Comparison of ENCODE assay signal across 20 cellular contexts in genomic region chr14:95424533-95424932, GRCh38.
DNase-seq lines count a peak whose midpoint lies in the region; ATAC-seq, FAIRE-seq and TF ChIP-seq lines count a peak whose summit lies in the region.
"Had no signal": no experiment of that assay in that cellular context is flagged by ENCODE, and none has a peak within 500 bp of the region (broad histone marks: within the 10 kb centered on the region; RNA-seq: fewer than 3 reads in every experiment).

No MANE protein-coding gene starts in this region.

- TF ChIP-seq RAD21 in K562 (CRISPR knock-in tag; conservative IDR thresholded peaks at IDR 0.05 in 1 of 2, IDR thresholded peaks at IDR 0.05 in 1 of 2): no peak

- TF ChIP-seq CTCF in K562 (IDR thresholded peaks at IDR 0.05 in 2 of 3, conservative IDR thresholded peaks at IDR 0.05 in 1 of 3; ENCODE audit: insufficient read depth in 2 of 3, low read depth in 1 of 3, low read length in 3 of 3): no peak
- no peak for TF ChIP-seq CTCF in gastroesophageal sphincter (IDR thresholded peaks at IDR 0.05)
- no peak for TF ChIP-seq CTCF in psoas muscle (IDR thresholded peaks at IDR 0.05)
- no peak for TF ChIP-seq CTCF in MM.1S (IDR thresholded peaks at IDR 0.05; ENCODE audit: low read length)
- no peak for TF ChIP-seq CTCF in endodermal cell (conservative IDR thresholded peaks at IDR 0.05)

- in situ Hi-C loops in GM23248 (cut with MboI) (no loop called here), K562 (cut with MboI) (no loop called here)

- H4K20me1 ChIP-seq in GM23248 (ENCODE audit: insufficient read depth) (no peaks in the 10 kb centered on the region), K562 (replicated peaks; ENCODE audit: control insufficient read depth, insufficient read depth, low read length) (no peaks in the 10 kb centered on the region), MM.1S (ENCODE audit: insufficient read depth, low read length) (no peaks in the 10 kb centered on the region)

- H3K4me3 Mint-ChIP-seq in endodermal cell: no peak overlapping the region
- H3K4me3 Mint-ChIP-seq: CD4-positive, alpha-beta memory T cell had no signal

- H3K79me2 ChIP-seq in GM23248 (ENCODE audit: insufficient read depth): no peaks in the 10 kb centered on the region
- H3K79me2 ChIP-seq in K562 (ENCODE audit: control insufficient read depth, insufficient read depth, low read length): no peaks in the 10 kb centered on the region
- no peaks in the 10 kb centered on the region for H3K79me2 ChIP-seq in MM.1S (ENCODE audit: low read length)

- TF ChIP-seq EP300 in K562 (IDR thresholded peaks at IDR 0.05; ENCODE audit: low read length) (no peak), gastroesophageal sphincter (IDR thresholded peaks at IDR 0.05) (no peak)

- H2AFZ ChIP-seq in GM23248 (no peak overlapping the region), K562 (ENCODE audit: low read depth, low read length) (no peak overlapping the region), MM.1S (ENCODE audit: low read length) (no peak overlapping the region)

- DNase-seq in GM23248: peak; percentile 31
- peak in 1 of 4 experiments; percentile 6 for DNase-seq in K562 (ENCODE audit: extremely low read depth in 1 of 4, low spot score in 3 of 4)
- DNase-seq in psoas muscle: no peak
- DNase-seq in MM.1S: no peak
- no peak for DNase-seq in cerebellar nuclear complex (lab: John Stamatoyannopoulos, UW)
- no peak for DNase-seq in endodermal cell
- no peak for DNase-seq in NCI-H1092 treated with DMSO at 0.1 percent for 48 hours (lab: John Stamatoyannopoulos, UW)
- DNase-seq: activated CD4-positive, alpha-beta T cell treated with anti-CD3 and anti-CD28 coated beads for 4 hours; activated CD8-positive, alpha-beta memory T cell treated with anti-CD3 and anti-CD28 coated beads, Interleukin-2, amount 50 U/mL, for 48 hours; CD4-positive, alpha-beta memory T cell; DMS53; NCI-H1092; NCI-H510A; retina; thyroid gland had no signal

- peaks cover 2% of the 10 kb centered on the region for H3K27me3 Mint-ChIP-seq in endodermal cell (ENCODE audit: insufficient read depth)
- H3K27me3 Mint-ChIP-seq: CD4-positive, alpha-beta memory T cell had no signal

- no peak overlapping the region for H3K27ac Mint-ChIP-seq in endodermal cell

- CTCF ChIA-PET in K562 (lab: Yijun Ruan, JAX; ENCODE audit: low intra/inter-chr PET ratio): no interaction called here

- no peaks in the 10 kb centered on the region for H3K9me2 ChIP-seq in GM23248 (ENCODE audit: insufficient read depth)
- no peaks in the 10 kb centered on the region for H3K9me2 ChIP-seq in MM.1S (replicated peaks; ENCODE audit: insufficient read depth, low read length)

- H3K4me3 ChIP-seq in GM23248 (no peak overlapping the region), K562 (no peak overlapping the region), gastroesophageal sphincter (no peak overlapping the region), psoas muscle (no peak overlapping the region), MM.1S (ENCODE audit: low read length) (no peak overlapping the region), endodermal cell (ENCODE audit: low read length) (no peak overlapping the region)
- H3K4me3 ChIP-seq: ascending aorta, thyroid gland had no signal

- no peak for FAIRE-seq in K562 (lab: Jason Lieb, UNC)
- FAIRE-seq: colon had no signal

- WGBS in GM23248 (ENCODE audit: low coverage in 1 of 2, low lambda C conversion rate in 2 of 2, missing lambda C conversion rate in 2 of 2), 2 experiments: 84 to 89% methylated on average over 5 of the region's 5 CpGs
- 4% methylated on average over 5 of the region's 5 CpGs for WGBS in K562 (ENCODE audit: insufficient coverage, low coverage, missing lambda C conversion rate)
- 40 to 67% methylated on average over 1 of the region's 5 CpGs for WGBS in gastroesophageal sphincter (ENCODE audit: low coverage in 1 of 2), 2 donors
- WGBS in psoas muscle, 3 donors: 79 to 89% (median 83%) methylated on average over 5 of the region's 5 CpGs
- WGBS in endodermal cell (ENCODE audit: insufficient coverage in 1 of 2, insufficient read length in 1 of 2), 2 experiments: 88 to 100% methylated on average over 1 to 5 of the region's 5 CpGs

- POLR2A ChIA-PET in K562 (lab: Yijun Ruan, JAX): no interaction called here

- no peaks in the 10 kb centered on the region for H3K9me3 Mint-ChIP-seq in endodermal cell
- H3K9me3 Mint-ChIP-seq: CD4-positive, alpha-beta memory T cell had no signal

- BruUV-seq in K562 (replicated peaks; lab: Mats Ljungman, UMichigan): no TSS peak

- no peak overlapping the region for H3K9ac ChIP-seq in GM23248
- no peak overlapping the region for H3K9ac ChIP-seq in K562 (ENCODE audit: insufficient read depth in 1 of 2, low read depth in 2 of 2, low read length in 2 of 2)
- H3K9ac ChIP-seq in MM.1S (ENCODE audit: low read length): no peak overlapping the region
- no peak overlapping the region for H3K9ac ChIP-seq in endodermal cell (ENCODE audit: extremely low read depth, low read length, poor library complexity, severe bottlenecking)

- H3F3A ChIP-seq in GM23248 (ENCODE audit: insufficient read depth) (no peaks in the 10 kb centered on the region), MM.1S (ENCODE audit: insufficient read depth, low read length) (no peaks in the 10 kb centered on the region)

- H3K4me1 ChIP-seq in GM23248 (ENCODE audit: insufficient read depth): no peaks in the 10 kb centered on the region
- no peaks in the 10 kb centered on the region; a peak in 1 of 5 replicates for H3K4me1 ChIP-seq in K562 (replicated peaks in 1 of 2; ENCODE audit: control insufficient read depth in 2 of 2, insufficient read depth in 2 of 2, low read length in 2 of 2)
- no peaks in the 10 kb centered on the region for H3K4me1 ChIP-seq in gastroesophageal sphincter
- H3K4me1 ChIP-seq in psoas muscle: no peaks in the 10 kb centered on the region
- H3K4me1 ChIP-seq in MM.1S (ENCODE audit: low read length): no peaks in the 10 kb centered on the region
- H3K4me1 ChIP-seq in endodermal cell (ENCODE audit: control insufficient read depth, insufficient read depth, low read length): peaks cover 4% of the 10 kb centered on the region
- H3K4me1 ChIP-seq: ascending aorta, thyroid gland had no signal

- H3K4me2 ChIP-seq in GM23248 (ENCODE audit: unreplicated experiment) (no peak overlapping the region), K562 (ENCODE audit: insufficient read depth, low read length) (no peak overlapping the region), MM.1S (ENCODE audit: low read depth, low read length) (no peak overlapping the region)

- no peaks in the 10 kb centered on the region for H3K9me1 ChIP-seq in K562 (ENCODE audit: control insufficient read depth, insufficient read depth, low read length)

- no peaks in the 10 kb centered on the region for H3K9me3 ChIP-seq in GM23248 (ENCODE audit: low read depth)
- no peaks in the 10 kb centered on the region for H3K9me3 ChIP-seq in K562 (replicated peaks; ENCODE audit: control insufficient read depth, insufficient read depth, low read depth, low read length)
- no peaks in the 10 kb centered on the region for H3K9me3 ChIP-seq in gastroesophageal sphincter
- H3K9me3 ChIP-seq in psoas muscle: no peaks in the 10 kb centered on the region
- no peaks in the 10 kb centered on the region for H3K9me3 ChIP-seq in MM.1S (replicated peaks; ENCODE audit: insufficient read depth, low read length)
- no peaks in the 10 kb centered on the region for H3K9me3 ChIP-seq in endodermal cell (ENCODE audit: control insufficient read depth, low read length)
- H3K9me3 ChIP-seq: ascending aorta, thyroid gland had no signal

- peaks cover 9% of the 10 kb centered on the region for H3K36me3 Mint-ChIP-seq in endodermal cell (ENCODE audit: low read depth)

- no peaks in the 10 kb centered on the region for H3K27me3 ChIP-seq in GM23248 (replicated peaks; ENCODE audit: insufficient read depth)
- H3K27me3 ChIP-seq in K562 (ENCODE audit: control insufficient read depth in 2 of 2, insufficient read depth in 2 of 2, low read length in 2 of 2): no peaks in the 10 kb centered on the region; a peak in 1 of 5 replicates
- no peaks in the 10 kb centered on the region for H3K27me3 ChIP-seq in gastroesophageal sphincter
- no peaks in the 10 kb centered on the region for H3K27me3 ChIP-seq in psoas muscle (ENCODE audit: insufficient read depth in 3 of 3, low read length in 2 of 3)
- H3K27me3 ChIP-seq in MM.1S (replicated peaks; ENCODE audit: insufficient read depth, low read length): no peaks in the 10 kb centered on the region
- no peaks in the 10 kb centered on the region for H3K27me3 ChIP-seq in endodermal cell (ENCODE audit: control insufficient read depth, insufficient read depth, low read length, poor library complexity, severe bottlenecking)
- H3K27me3 ChIP-seq: ascending aorta, thyroid gland had no signal

- H3K4me1 Mint-ChIP-seq in endodermal cell: no peaks in the 10 kb centered on the region

- intact Hi-C loops in K562 (cut with micrococcal nuclease) (no loop called here), psoas muscle (cut with DNase I) (no loop called here)

- H3K36me3 ChIP-seq in GM23248 (ENCODE audit: low read depth) (no peaks in the 10 kb centered on the region), K562 (ENCODE audit: control insufficient read depth, insufficient read depth, low read length) (no peaks in the 10 kb centered on the region), gastroesophageal sphincter (peaks cover 0 to 40% of the 10 kb centered on the region in 2 donors), psoas muscle (ENCODE audit: insufficient read depth in 1 of 2, low read depth in 1 of 2) (peaks cover 0 to 8% of the 10 kb centered on the region in 2 donors), MM.1S (replicated peaks; ENCODE audit: insufficient read depth, low read length) (no peaks in the 10 kb centered on the region), endodermal cell (ENCODE audit: control insufficient read depth, insufficient read depth, low read length) (peaks cover 18% of the 10 kb centered on the region)
- H3K36me3 ChIP-seq: thyroid gland had no signal

- TF ChIP-seq POLR2A in K562 (conservative IDR thresholded peaks at IDR 0.05) (no peak), gastroesophageal sphincter (IDR thresholded peaks at IDR 0.05) (no peak)

- peak; percentile 49; the same call in 1 of the 3 replicates for ATAC-seq in K562
- peak; percentile 57 for ATAC-seq in gastroesophageal sphincter
- peak in 3 of 4 donors; percentile 21 to 48 (median 25) for ATAC-seq in psoas muscle
- ATAC-seq: HCT116 had no signal

- H3K27ac ChIP-seq in GM23248 (no peak overlapping the region), K562 (ENCODE audit: extremely low read depth, low read depth, low read length) (no peak overlapping the region), gastroesophageal sphincter (no peak overlapping the region), psoas muscle (no peak overlapping the region), MM.1S (ENCODE audit: low read length) (no peak overlapping the region), endodermal cell (ENCODE audit: low read depth, low read length) (no peak overlapping the region)
- H3K27ac ChIP-seq: ascending aorta, HL-60, thyroid gland had no signal

TF ChIP-seq in K562, 482 proteins besides CTCF, POLR2A, EP300 and RAD21 (continues in another document):
- TF ChIP-seq MEIS2 (IDR thresholded peaks at IDR 0.05; ENCODE audit: partially characterized antibody) (no peak), MEF2D (tag; conservative IDR thresholded peaks at IDR 0.05; ENCODE audit: low read depth) (no peak), PCBP2 (IDR thresholded peaks at IDR 0.05; ENCODE audit: low read depth, low read length, poor library complexity, severe bottlenecking) (no peak), DACH1 (IDR thresholded peaks at IDR 0.05; ENCODE audit: partially characterized antibody) (no peak)
